Comparison of ENCODE assay signal across 2 cellular contexts in the genomic region with DNA sequence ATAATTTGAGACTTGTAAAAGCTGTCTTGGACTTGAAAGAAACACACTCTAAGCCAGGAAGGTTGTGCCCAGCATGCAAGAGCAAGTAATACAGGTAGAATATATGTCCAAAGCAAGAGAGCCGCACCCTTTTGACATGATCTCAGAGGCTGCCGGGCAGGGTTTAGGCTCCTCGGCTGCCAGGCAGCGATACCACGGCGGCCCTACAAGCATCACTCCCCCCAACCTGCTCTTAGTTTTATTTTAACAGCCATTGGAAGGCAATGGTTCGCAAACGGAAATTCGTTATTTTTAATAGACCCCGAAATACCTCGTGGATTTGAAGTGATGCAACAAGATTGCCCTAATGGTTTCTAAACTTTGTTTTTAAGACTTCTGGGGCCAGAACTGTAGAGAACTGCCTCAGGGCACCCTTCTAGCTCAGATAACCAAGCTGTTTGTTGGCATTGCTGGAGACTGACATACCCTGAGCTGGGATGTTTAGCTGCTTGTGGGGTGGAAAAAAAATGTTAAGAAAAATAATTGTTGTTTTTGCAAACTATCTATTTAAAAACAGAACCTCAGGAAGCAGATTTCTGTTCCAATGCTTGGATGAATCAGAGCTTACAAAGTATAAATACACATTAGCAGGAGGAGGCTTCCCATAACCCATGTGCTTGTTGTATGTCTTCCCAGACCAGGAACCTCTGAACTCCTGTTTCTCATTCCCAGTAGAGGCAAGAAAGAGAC.
TF ChIP-seq lines count a peak whose summit lies in the region.

No MANE protein-coding gene starts in this region.

TF ChIP-seq in liver, 16 proteins besides CTCF, POLR2A, EP300 and RAD21 (continued from another document):
- TF ChIP-seq TAF1 (conservative IDR thresholded peaks at IDR 0.05) (no peak), GABPA (IDR thresholded peaks at IDR 0.05 in 1 of 2, conservative IDR thresholded peaks at IDR 0.05 in 1 of 2) (no peak), NR2F2 (IDR thresholded peaks at IDR 0.05) (no peak), YY1 (IDR thresholded peaks at IDR 0.05) (no peak), MAX (IDR thresholded peaks at IDR 0.05) (no peak), ZBTB33 (IDR thresholded peaks at IDR 0.05) (no peak), FOXA2 (IDR thresholded peaks at IDR 0.05) (no peak), SP1 (IDR thresholded peaks at IDR 0.05) (no peak), REST (IDR thresholded peaks at IDR 0.05) (no peak), RXRA (IDR thresholded peaks at IDR 0.05) (no peak)

TF ChIP-seq in HepG2, 621 proteins besides CTCF, POLR2A, EP300 and RAD21 (continued from another document):
- TF ChIP-seq ATF6 (CRISPR knock-in tag; conservative IDR thresholded peaks at IDR 0.05) = no peak
- TF ChIP-seq ZNF766 (CRISPR knock-in tag; IDR thresholded peaks at IDR 0.05; ENCODE audit: borderline replicate concordance) = no peak
- TF ChIP-seq ZKSCAN8 (CRISPR knock-in tag; IDR thresholded peaks at IDR 0.05; ENCODE audit: borderline replicate concordance) = no peak
- TF ChIP-seq, protein P1, sequence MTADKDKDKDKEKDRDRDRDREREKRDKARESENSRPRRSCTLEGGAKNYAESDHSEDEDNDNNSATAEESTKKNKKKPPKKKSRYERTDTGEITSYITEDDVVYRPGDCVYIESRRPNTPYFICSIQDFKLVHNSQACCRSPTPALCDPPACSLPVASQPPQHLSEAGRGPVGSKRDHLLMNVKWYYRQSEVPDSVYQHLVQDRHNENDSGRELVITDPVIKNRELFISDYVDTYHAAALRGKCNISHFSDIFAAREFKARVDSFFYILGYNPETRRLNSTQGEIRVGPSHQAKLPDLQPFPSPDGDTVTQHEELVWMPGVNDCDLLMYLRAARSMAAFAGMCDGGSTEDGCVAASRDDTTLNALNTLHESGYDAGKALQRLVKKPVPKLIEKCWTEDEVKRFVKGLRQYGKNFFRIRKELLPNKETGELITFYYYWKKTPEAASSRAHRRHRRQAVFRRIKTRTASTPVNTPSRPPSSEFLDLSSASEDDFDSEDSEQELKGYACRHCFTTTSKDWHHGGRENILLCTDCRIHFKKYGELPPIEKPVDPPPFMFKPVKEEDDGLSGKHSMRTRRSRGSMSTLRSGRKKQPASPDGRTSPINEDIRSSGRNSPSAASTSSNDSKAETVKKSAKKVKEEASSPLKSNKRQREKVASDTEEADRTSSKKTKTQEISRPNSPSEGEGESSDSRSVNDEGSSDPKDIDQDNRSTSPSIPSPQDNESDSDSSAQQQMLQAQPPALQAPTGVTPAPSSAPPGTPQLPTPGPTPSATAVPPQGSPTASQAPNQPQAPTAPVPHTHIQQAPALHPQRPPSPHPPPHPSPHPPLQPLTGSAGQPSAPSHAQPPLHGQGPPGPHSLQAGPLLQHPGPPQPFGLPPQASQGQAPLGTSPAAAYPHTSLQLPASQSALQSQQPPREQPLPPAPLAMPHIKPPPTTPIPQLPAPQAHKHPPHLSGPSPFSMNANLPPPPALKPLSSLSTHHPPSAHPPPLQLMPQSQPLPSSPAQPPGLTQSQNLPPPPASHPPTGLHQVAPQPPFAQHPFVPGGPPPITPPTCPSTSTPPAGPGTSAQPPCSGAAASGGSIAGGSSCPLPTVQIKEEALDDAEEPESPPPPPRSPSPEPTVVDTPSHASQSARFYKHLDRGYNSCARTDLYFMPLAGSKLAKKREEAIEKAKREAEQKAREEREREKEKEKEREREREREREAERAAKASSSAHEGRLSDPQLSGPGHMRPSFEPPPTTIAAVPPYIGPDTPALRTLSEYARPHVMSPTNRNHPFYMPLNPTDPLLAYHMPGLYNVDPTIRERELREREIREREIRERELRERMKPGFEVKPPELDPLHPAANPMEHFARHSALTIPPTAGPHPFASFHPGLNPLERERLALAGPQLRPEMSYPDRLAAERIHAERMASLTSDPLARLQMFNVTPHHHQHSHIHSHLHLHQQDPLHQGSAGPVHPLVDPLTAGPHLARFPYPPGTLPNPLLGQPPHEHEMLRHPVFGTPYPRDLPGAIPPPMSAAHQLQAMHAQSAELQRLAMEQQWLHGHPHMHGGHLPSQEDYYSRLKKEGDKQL (CRISPR knock-in tag; IDR thresholded peaks at IDR 0.05; ENCODE audit: low read depth) = no peak
- no peak for TF ChIP-seq LRRFIP1 (CRISPR knock-in tag; conservative IDR thresholded peaks at IDR 0.05)
- no peak for TF ChIP-seq HNRNPL (IDR thresholded peaks at IDR 0.05; ENCODE audit: low read depth, low read length)
- TF ChIP-seq ZKSCAN1 (IDR thresholded peaks at IDR 0.05; ENCODE audit: low read length) = no peak
- no peak for TF ChIP-seq SKIL (CRISPR knock-in tag; IDR thresholded peaks at IDR 0.05; ENCODE audit: borderline replicate concordance)
- no peak for TF ChIP-seq KDM5A (IDR thresholded peaks at IDR 0.05; ENCODE audit: borderline replicate concordance, low read length)
- TF ChIP-seq ERF (CRISPR knock-in tag; IDR thresholded peaks at IDR 0.05) = no peak
- TF ChIP-seq ZNF598 (CRISPR knock-in tag; IDR thresholded peaks at IDR 0.05; ENCODE audit: borderline replicate concordance) = no peak
- TF ChIP-seq ZEB1 (IDR thresholded peaks at IDR 0.05; ENCODE audit: insufficient replicate concordance, low read depth) = no peak
- TF ChIP-seq, protein P2, sequence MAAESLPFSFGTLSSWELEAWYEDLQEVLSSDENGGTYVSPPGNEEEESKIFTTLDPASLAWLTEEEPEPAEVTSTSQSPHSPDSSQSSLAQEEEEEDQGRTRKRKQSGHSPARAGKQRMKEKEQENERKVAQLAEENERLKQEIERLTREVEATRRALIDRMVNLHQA (CRISPR knock-in tag; IDR thresholded peaks at IDR 0.05) = no peak
- no peak for TF ChIP-seq ZNF710 (CRISPR knock-in tag; IDR thresholded peaks at IDR 0.05; ENCODE audit: borderline replicate concordance)
- no peak for TF ChIP-seq TEAD2 (CRISPR knock-in tag; IDR thresholded peaks at IDR 0.05)
- no peak for TF ChIP-seq ZNF747 (CRISPR knock-in tag; IDR thresholded peaks at IDR 0.05; ENCODE audit: borderline replicate concordance)
- no peak for TF ChIP-seq ZNF563 (CRISPR knock-in tag; IDR thresholded peaks at IDR 0.05)
